16 cellular contexts compared by ENCODE assay signal in the genomic region with DNA sequence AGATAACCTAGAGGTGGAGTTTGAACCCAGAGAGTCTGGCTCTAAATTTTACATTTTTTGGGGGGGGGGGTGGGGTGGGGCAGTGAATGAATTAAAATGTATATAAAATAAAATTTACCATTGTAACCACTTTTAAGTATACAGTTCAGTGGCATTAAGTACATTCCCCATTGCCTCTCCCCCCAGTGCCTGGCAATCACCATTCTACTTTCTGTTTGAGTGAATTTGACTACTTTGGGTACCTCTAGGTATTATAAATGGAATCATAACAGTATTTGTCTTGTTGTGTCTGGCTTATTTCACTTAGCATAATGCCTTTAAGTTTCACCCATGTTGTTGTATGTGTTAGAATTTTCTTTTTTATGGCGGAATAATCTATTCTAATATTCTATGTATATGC. TPM values are rescaled to one million over a fixed set of nuclear protein-coding genes. Genes with fewer than 3 reads are reported as not detected.
A peak's percentile ranks its signal among the peaks of the same experiment; 100 is the strongest.
DNase-seq lines count a peak whose midpoint lies in the region; ATAC-seq, FAIRE-seq and TF ChIP-seq lines count a peak whose summit lies in the region.
"Had no signal": no experiment of that assay in that cellular context is flagged by ENCODE, and none has a peak within 500 bp of the region (broad histone marks: within the 10 kb centered on the region; RNA-seq: fewer than 3 reads in every experiment).

No MANE protein-coding gene starts in this region.

- H3K27me3 Mint-ChIP-seq in CD8-positive, alpha-beta memory T cell: no peaks in the 10 kb centered on the region
- no peaks in the 10 kb centered on the region for H3K27me3 Mint-ChIP-seq in activated CD4-positive, alpha-beta memory T cell treated with anti-CD3 and anti-CD28 coated beads for 36 hours
- no peaks in the 10 kb centered on the region for H3K27me3 Mint-ChIP-seq in naive thymus-derived CD4-positive, alpha-beta T cell

- CTCF ChIA-PET in CD8-positive, alpha-beta memory T cell (lab: Charles Lee): no interaction called here
- CTCF ChIA-PET in activated CD4-positive, alpha-beta memory T cell treated with anti-CD3 and anti-CD28 coated beads for 36 hours (lab: Charles Lee): interaction anchor here (0.7 to 1.4 kb wide), 2 partner anchors 8 to 17 kb away, joined by 3 read pairs; no protein-coding TSS in a partner anchor
- CTCF ChIA-PET in naive thymus-derived CD4-positive, alpha-beta T cell (lab: Charles Lee): no interaction called here

- no peak overlapping the region for H3K27ac ChIP-seq in CD8-positive, alpha-beta memory T cell (ENCODE audit: low read depth, low read length)
- H3K27ac ChIP-seq in naive thymus-derived CD4-positive, alpha-beta T cell (ENCODE audit: low read depth, low read length): no peak overlapping the region
- no peak overlapping the region for H3K27ac ChIP-seq in small intestine (ENCODE audit: low read depth in 1 of 2, low read length in 1 of 2)
- H3K27ac ChIP-seq: 22Rv1, C4-2B, upper lobe of right lung had no signal

- H3K9me3 Mint-ChIP-seq in CD8-positive, alpha-beta memory T cell: no peaks in the 10 kb centered on the region
- no peaks in the 10 kb centered on the region for H3K9me3 Mint-ChIP-seq in activated CD4-positive, alpha-beta memory T cell treated with anti-CD3 and anti-CD28 coated beads for 36 hours
- peaks cover 0 to 2% (median 0%) of the 10 kb centered on the region in 11 donors for H3K9me3 Mint-ChIP-seq in naive thymus-derived CD4-positive, alpha-beta T cell

- intact Hi-C loops in activated CD4-positive, alpha-beta memory T cell treated with anti-CD3 and anti-CD28 coated beads for 36 hours (cut with micrococcal nuclease): loop anchor here (1.0 to 10.0 kb wide), 4 partner anchors 8 to 559 kb away; a partner anchor contains a TSS
- intact Hi-C loops in naive thymus-derived CD4-positive, alpha-beta T cell (cut with micrococcal nuclease): loop anchor here in 1 of 2 donors (10.0 kb wide), 1 partner anchor 1629 kb away; no protein-coding TSS in a partner anchor

- H3K36me3 ChIP-seq in CD8-positive, alpha-beta memory T cell (ENCODE audit: insufficient read depth, low read length): no peaks in the 10 kb centered on the region
- H3K36me3 ChIP-seq in naive thymus-derived CD4-positive, alpha-beta T cell (ENCODE audit: control insufficient read depth in 2 of 3, insufficient read depth in 3 of 3, low read length in 3 of 3): no peaks in the 10 kb centered on the region
- H3K36me3 ChIP-seq in small intestine (ENCODE audit: control insufficient read depth in 2 of 2, insufficient read depth in 2 of 2, low read length in 2 of 2): no peaks in the 10 kb centered on the region
- H3K36me3 ChIP-seq: left ventricle myocardium inferior, upper lobe of right lung had no signal

- peaks cover 44 to 64% (median 54%) of the 10 kb centered on the region in 3 donors for H3K4me1 Mint-ChIP-seq in CD8-positive, alpha-beta memory T cell
- peaks cover 40% of the 10 kb centered on the region for H3K4me1 Mint-ChIP-seq in activated CD4-positive, alpha-beta memory T cell treated with anti-CD3 and anti-CD28 coated beads for 36 hours (ENCODE audit: low read depth)
- H3K4me1 Mint-ChIP-seq in naive thymus-derived CD4-positive, alpha-beta T cell: peaks cover 38 to 57% (median 50%) of the 10 kb centered on the region in 7 donors

- H3K4me3 ChIP-seq in CD8-positive, alpha-beta memory T cell (ENCODE audit: low read length): peak overlapping the region; percentile 22
- H3K4me3 ChIP-seq in naive thymus-derived CD4-positive, alpha-beta T cell (ENCODE audit: low read length): no peak overlapping the region
- H3K4me3 ChIP-seq in small intestine (ENCODE audit: low read depth in 1 of 2, low read length in 2 of 2): no peak overlapping the region
- H3K4me3 ChIP-seq: left ventricle myocardium inferior had no signal

- peak; percentile 2 for DNase-seq in DMS79 treated with DMSO at 0.1 percent for 48 hours (lab: John Stamatoyannopoulos, UW)
- no peak for DNase-seq in DMS79 (lab: John Stamatoyannopoulos, UW)
- no peak for DNase-seq in CD8-positive, alpha-beta memory T cell
- DNase-seq in activated CD4-positive, alpha-beta memory T cell treated with anti-CD3 and anti-CD28 coated beads for 36 hours: peak; percentile 61
- no peak for DNase-seq in naive thymus-derived CD4-positive, alpha-beta T cell
- no peak for DNase-seq in small intestine
- DNase-seq: IMR-90; NCI-H82; stimulated activated naive CD4-positive, alpha-beta T cell; upper lobe of right lung had no signal

- no peaks in the 10 kb centered on the region for H3K27me3 ChIP-seq in CD8-positive, alpha-beta memory T cell (ENCODE audit: insufficient read depth, low read length, poor library complexity, severe bottlenecking)
- no peaks in the 10 kb centered on the region for H3K27me3 ChIP-seq in naive thymus-derived CD4-positive, alpha-beta T cell (ENCODE audit: control insufficient read depth in 2 of 2, insufficient read depth in 2 of 2, low read length in 2 of 2)
- H3K27me3 ChIP-seq in small intestine (ENCODE audit: control insufficient read depth in 2 of 2, insufficient read depth in 2 of 2, low read length in 2 of 2): no peaks in the 10 kb centered on the region
- H3K27me3 ChIP-seq: upper lobe of right lung had no signal

- POLR2A ChIA-PET in CD8-positive, alpha-beta memory T cell (lab: Charles Lee): no interaction called here
- POLR2A ChIA-PET in activated CD4-positive, alpha-beta memory T cell treated with anti-CD3 and anti-CD28 coated beads for 36 hours (lab: Charles Lee): no interaction called here
- POLR2A ChIA-PET in naive thymus-derived CD4-positive, alpha-beta T cell (lab: Charles Lee): interaction anchor here (1.4 kb wide), 1 partner anchor 11 kb away, joined by 5 read pairs; no protein-coding TSS in a partner anchor

- peaks cover 0 to 10% (median 0%) of the 10 kb centered on the region in 3 donors for H3K36me3 Mint-ChIP-seq in CD8-positive, alpha-beta memory T cell
- H3K36me3 Mint-ChIP-seq in activated CD4-positive, alpha-beta memory T cell treated with anti-CD3 and anti-CD28 coated beads for 36 hours: peaks cover 7% of the 10 kb centered on the region
- H3K36me3 Mint-ChIP-seq in naive thymus-derived CD4-positive, alpha-beta T cell: peaks cover 0 to 11% (median 3%) of the 10 kb centered on the region in 5 donors

- no peak for FAIRE-seq in small intestine (lab: Jason Lieb, UNC)
- FAIRE-seq: colon had no signal

- peak overlapping the region; percentile 21 to 90 (median 74) for H3K27ac Mint-ChIP-seq in CD8-positive, alpha-beta memory T cell
- H3K27ac Mint-ChIP-seq in activated CD4-positive, alpha-beta memory T cell treated with anti-CD3 and anti-CD28 coated beads for 36 hours: peak overlapping the region; percentile 85
- H3K27ac Mint-ChIP-seq in naive thymus-derived CD4-positive, alpha-beta T cell: peak overlapping the region in 4 of 9 donors; percentile 40 to 63 (median 59)

- no peak for ATAC-seq in naive thymus-derived CD4-positive, alpha-beta T cell
- ATAC-seq in HG03521 (IDR thresholded peaks at IDR 0.05; ENCODE audit: unreplicated experiment): no peak
- ATAC-seq in SK-N-SH treated with all-trans-retinoic acid at 6 μM for 48 hours: no peak

- WGBS in small intestine, 3 donors: 88 to 94% (median 93%) methylated on average over 1 of the region's 1 CpG

- no peaks in the 10 kb centered on the region for H3K9me3 ChIP-seq in CD8-positive, alpha-beta memory T cell (ENCODE audit: low read length)
- H3K9me3 ChIP-seq in naive thymus-derived CD4-positive, alpha-beta T cell (ENCODE audit: control insufficient read depth in 2 of 3, low read length in 3 of 3): no peaks in the 10 kb centered on the region
- no peaks in the 10 kb centered on the region for H3K9me3 ChIP-seq in small intestine (ENCODE audit: control insufficient read depth, low read depth)
- H3K9me3 ChIP-seq: upper lobe of right lung had no signal

- H3K4me3 Mint-ChIP-seq in CD8-positive, alpha-beta memory T cell: peak overlapping the region in 4 of 7 donors; percentile 45 to 79 (median 58)
- peak overlapping the region; percentile 69 for H3K4me3 Mint-ChIP-seq in activated CD4-positive, alpha-beta memory T cell treated with anti-CD3 and anti-CD28 coated beads for 36 hours
- peak overlapping the region in 6 of 10 donors; percentile 1 to 88 (median 70) for H3K4me3 Mint-ChIP-seq in naive thymus-derived CD4-positive, alpha-beta T cell

- peaks cover 37% of the 10 kb centered on the region for H3K4me1 ChIP-seq in CD8-positive, alpha-beta memory T cell (ENCODE audit: insufficient read depth, low read length)
- peaks cover 24 to 27% of the 10 kb centered on the region in 2 donors for H3K4me1 ChIP-seq in naive thymus-derived CD4-positive, alpha-beta T cell (ENCODE audit: control insufficient read depth in 2 of 2, insufficient read depth in 2 of 2, low read length in 2 of 2)
- peaks cover 0 to 6% of the 10 kb centered on the region in 2 donors for H3K4me1 ChIP-seq in small intestine (ENCODE audit: control insufficient read depth in 2 of 2, insufficient read depth in 1 of 2, low read depth in 1 of 2, low read length in 1 of 2)

TF ChIP-seq in SK-N-SH treated with all-trans-retinoic acid at 6 μM for 48 hours, 23 proteins besides CTCF, POLR2A, EP300 and RAD21:
- TF ChIP-seq ARNTL (CRISPR knock-in tag; IDR thresholded peaks at IDR 0.05; ENCODE audit: borderline replicate concordance, low read depth) (no peak), ISL1 (CRISPR knock-in tag; IDR thresholded peaks at IDR 0.05) (no peak), GLIS3 (CRISPR knock-in tag; IDR thresholded peaks at IDR 0.05) (no peak), TCF4 (CRISPR knock-in tag; IDR thresholded peaks at IDR 0.05; ENCODE audit: borderline replicate concordance) (no peak)

RNA-seq across cellular contexts. Expression of a gene that starts 2.7 kb away (rescaled TPM):
- 10 to 100 TPM; 13.3 to 15.0 TPM for total RNA-seq in CD8-positive, alpha-beta memory T cell
- polyA plus RNA-seq in CD8-positive, alpha-beta memory T cell: 14.9 TPM
- total RNA-seq in activated CD4-positive, alpha-beta memory T cell treated with anti-CD3 and anti-CD28 coated beads for 36 hours: 10 to 100 TPM; 18.0 to 20.1 TPM
- total RNA-seq in naive thymus-derived CD4-positive, alpha-beta T cell: 10 to 100 TPM; 10.9 to 47.4 (median 23.7) TPM
- polyA plus RNA-seq in naive thymus-derived CD4-positive, alpha-beta T cell: 10 to 100 TPM in 1 of 2 donors, 1 to 10 TPM in 1; 6.6 to 11.9 TPM
- polyA plus RNA-seq in small intestine: 10 to 100 TPM; 11.4 to 14.1 (median 12.1) TPM

Comparison
In these comparisons a context has a peak if more than half of its experiments do, and no peak if none do; other contexts are left out.
1. DNase-seq: peak in DMS79 treated with DMSO at 0.1 percent for 48 hours (single experiment) and activated CD4-positive, alpha-beta memory T cell treated with anti-CD3 and anti-CD28 coated beads for 36 hours (single experiment); none in DMS79 (single experiment), CD8-positive, alpha-beta memory T cell (0 of 5), naive thymus-derived CD4-positive, alpha-beta T cell (0 of 9) and small intestine (single experiment).
2. Peak in every context shown above with its lines, with median percentiles within 50 percentile points of each other: H3K4me3 Mint-ChIP-seq.